Comparison of ENCODE assay signal across 20 cellular contexts in the genomic region with DNA sequence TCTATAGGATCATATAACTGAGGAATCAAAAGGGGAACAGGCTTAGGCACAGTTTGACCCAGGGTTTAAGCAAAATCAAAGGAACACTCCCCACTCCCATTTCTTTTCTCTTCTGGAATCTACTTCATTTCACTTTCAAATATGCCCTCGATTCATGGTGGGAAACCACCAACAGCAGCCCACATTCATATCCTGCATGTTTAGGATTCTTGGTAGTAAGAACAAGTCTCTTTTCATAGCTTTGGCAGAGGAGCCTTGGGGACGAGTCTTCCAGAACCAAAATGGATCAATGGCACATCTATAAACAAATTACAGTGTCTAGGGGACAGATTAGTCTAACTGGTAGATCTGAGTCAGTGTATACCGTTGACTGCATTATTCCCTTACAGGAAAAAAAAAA.
"Had no signal": no experiment of that assay in that cellular context is flagged by ENCODE, and none has a peak within 500 bp of the region (broad histone marks: within the 10 kb centered on the region; RNA-seq: fewer than 3 reads in every experiment).

No MANE protein-coding gene starts in this region.

- H3K4me2 ChIP-seq: hepatocyte had no signal

- H3K27ac ChIP-seq: body of pancreas, cardiac muscle cell, hepatocyte, left lung, WERI-Rb-1 had no signal

- H3K4me3 ChIP-seq: body of pancreas, cardiac muscle cell, hepatocyte, left lung, lung had no signal

- H3K4me1 ChIP-seq: body of pancreas, left lung had no signal

- H3K9me3 ChIP-seq: body of pancreas had no signal

- H3K79me2 ChIP-seq: hepatocyte had no signal

- DNase-seq: activated CD4-positive, alpha-beta T cell treated with anti-CD3 and anti-CD28 coated beads, Interleukin-2, amount 50 U/mL, for 1 hour; activated CD4-positive, CD25-positive, alpha-beta regulatory T cell treated with anti-CD3 and anti-CD28 coated beads, Interleukin-2, amount 50 U/mL, for 72 hours; activated CD8-positive, alpha-beta T cell treated with anti-CD3 and anti-CD28 coated beads, Interleukin-2, amount 10 ng/mL, durations not matched to agents 7 days and 5 days; activated gamma-delta T cell treated with Interleukin-2 at 50 U/mL for 16 hours; body of pancreas; effector CD4-positive, alpha-beta T cell; glutamatergic neuron; kidney glomerular epithelial cell; left lung; stimulated activated CD4-positive, alpha-beta T cell treated with anti-CD3 and anti-CD28 coated beads, Interleukin-12 subunit alpha, Interleukin-12 subunit beta, amount 100 ng/mL, for 4 hours; stimulated activated CD4-positive, alpha-beta T cell treated with anti-CD3 and anti-CD28 coated beads, Interleukin-4, amount 100 ng/mL, for 4 hours; stimulated activated naive CD8-positive, alpha-beta T cell treated with anti-CD3 and anti-CD28 coated beads, Interleukin-15, Interleukin-2, amounts not matched to agents 100 U/mL and 50 U/mL, for 24 hours; T-helper 1 cell; WERI-Rb-1 had no signal

- H3K27me3 ChIP-seq: body of pancreas, cardiac muscle cell, hepatocyte, left lung had no signal

- H3K36me3 ChIP-seq: cardiac muscle cell, left lung, WERI-Rb-1 had no signal

- H2AFZ ChIP-seq: hepatocyte had no signal

- ATAC-seq: activated CD8-positive, alpha-beta T cell treated with anti-CD3 and anti-CD28 coated beads, Interleukin-2, amount 10 ng/mL, durations not matched to agents 7 days and 5 days; activated naive CD4-positive, alpha-beta T cell treated with anti-CD3 and anti-CD28 coated beads, Interleukin-2, amount 50 U/mL, for 72 hours; body of pancreas; left lung; natural killer cell treated with Interleukin-12 subunit alpha and Interleukin-12 subunit beta and Interleukin-15 and Interleukin-18, amount 100 ng/mL, for 72 hours; SK-N-SH treated with all-trans-retinoic acid at 6 μM for 48 hours; stimulated activated naive CD8-positive, alpha-beta T cell treated with anti-CD3 and anti-CD28 coated beads, Interleukin-15, Interleukin-2, amounts not matched to agents 100 U/mL and 50 U/mL, for 24 hours had no signal
